Comparison of ENCODE assay signal across 16 cellular contexts in the genomic region with DNA sequence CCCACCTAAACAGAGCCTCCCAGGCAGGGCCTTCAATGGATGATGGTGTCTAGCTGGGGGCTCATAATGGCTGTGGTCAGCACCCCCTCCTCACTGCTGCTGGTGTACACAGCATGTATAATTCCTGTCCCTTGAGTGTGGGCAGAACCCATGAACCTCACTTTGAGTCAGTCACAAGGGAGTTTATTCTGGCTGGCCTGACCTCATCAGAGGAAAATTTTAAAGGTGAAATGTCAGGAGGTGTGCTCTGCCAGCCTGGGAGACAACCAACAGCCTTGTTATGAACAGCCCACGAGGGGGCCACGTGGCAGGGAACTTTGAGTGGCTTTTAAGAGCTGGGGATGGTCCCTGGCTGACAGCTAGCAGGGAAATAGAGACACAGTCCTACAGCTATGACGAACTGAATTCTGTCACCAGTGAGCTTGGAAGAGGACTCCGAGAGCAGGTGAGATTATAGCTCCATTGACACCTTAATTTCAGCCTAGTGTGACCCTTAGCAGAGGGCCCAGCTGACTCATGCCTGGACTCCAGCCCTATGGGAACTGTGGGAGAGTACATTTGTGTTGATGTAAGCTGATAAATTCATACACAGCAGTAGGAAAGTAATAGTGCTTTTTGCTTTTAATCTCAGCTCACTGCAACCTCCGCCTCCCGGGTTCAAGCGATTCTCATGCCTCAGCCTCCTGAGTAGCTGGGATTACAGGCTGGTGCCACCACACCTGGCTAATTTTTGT.
DNase-seq lines count a peak whose midpoint lies in the region; ATAC-seq and TF ChIP-seq lines count a peak whose summit lies in the region.
"Had no signal": no experiment of that assay in that cellular context is flagged by ENCODE, and none has a peak within 500 bp of the region (broad histone marks: within the 10 kb centered on the region; RNA-seq: fewer than 3 reads in every experiment).

No MANE protein-coding gene starts in this region.

- no peak for TF ChIP-seq CTCF in psoas muscle (IDR thresholded peaks at IDR 0.05)

- peak; percentile 55 to 58 for ATAC-seq in activated T-cell treated with anti-CD3 and anti-CD28 coated beads, Interleukin-2, amount 50 U/mL, for 4 hours
- peak; percentile 72 for ATAC-seq in stimulated activated memory B cell treated with anti-CD40 and anti-IgM and Interleukin-4, amounts not matched to agents 10 μg/mL and 1 μg/mL and 100 μg/mL, for 72 hours
- no peak for ATAC-seq in psoas muscle
- ATAC-seq: effector memory CD8-positive, alpha-beta T cell; SK-N-SH treated with all-trans-retinoic acid at 6 μM for 48 hours had no signal

- H3K27ac ChIP-seq in psoas muscle = no peak overlapping the region
- H3K27ac ChIP-seq: sigmoid colon had no signal

- H3K27ac Mint-ChIP-seq in stimulated activated memory B cell treated with anti-CD40 and anti-IgM and Interleukin-4, amounts not matched to agents 10 μg/mL and 1 μg/mL and 100 μg/mL, for 72 hours = peak overlapping the region; percentile 86

- H3K9me3 Mint-ChIP-seq in activated T-cell treated with anti-CD3 and anti-CD28 coated beads, Interleukin-2, amount 50 U/mL, for 4 hours = no peaks in the 10 kb centered on the region
- H3K9me3 Mint-ChIP-seq in stimulated activated memory B cell treated with anti-CD40 and anti-IgM and Interleukin-4, amounts not matched to agents 10 μg/mL and 1 μg/mL and 100 μg/mL, for 72 hours = no peaks in the 10 kb centered on the region
- H3K9me3 Mint-ChIP-seq: effector memory CD8-positive, alpha-beta T cell; neural crest cell had no signal

- H3K4me3 ChIP-seq in psoas muscle = no peak overlapping the region
- H3K4me3 ChIP-seq: lung, sigmoid colon had no signal

- peaks cover 54% of the 10 kb centered on the region for H3K4me1 Mint-ChIP-seq in activated T-cell treated with anti-CD3 and anti-CD28 coated beads, Interleukin-2, amount 50 U/mL, for 4 hours (ENCODE audit: low read depth)
- H3K4me1 Mint-ChIP-seq in stimulated activated memory B cell treated with anti-CD40 and anti-IgM and Interleukin-4, amounts not matched to agents 10 μg/mL and 1 μg/mL and 100 μg/mL, for 72 hours = peaks cover 49% of the 10 kb centered on the region

- H3K36me3 Mint-ChIP-seq in activated T-cell treated with anti-CD3 and anti-CD28 coated beads, Interleukin-2, amount 50 U/mL, for 4 hours (ENCODE audit: insufficient read depth) = no peaks in the 10 kb centered on the region
- H3K36me3 Mint-ChIP-seq in stimulated activated memory B cell treated with anti-CD40 and anti-IgM and Interleukin-4, amounts not matched to agents 10 μg/mL and 1 μg/mL and 100 μg/mL, for 72 hours = no peaks in the 10 kb centered on the region

- H3K4me1 ChIP-seq in psoas muscle = no peaks in the 10 kb centered on the region

- WGBS in psoas muscle, 3 donors = 81 to 86% (median 86%) methylated on average over 7 of the region's 7 CpGs

- H3K9me3 ChIP-seq in psoas muscle = no peaks in the 10 kb centered on the region
- H3K9me3 ChIP-seq: sigmoid colon had no signal

- peaks cover 0 to 23% (median 9%) of the 10 kb centered on the region in 3 donors for H3K27me3 ChIP-seq in psoas muscle (ENCODE audit: insufficient read depth in 3 of 3, low read length in 2 of 3)

- H3K4me3 Mint-ChIP-seq in activated T-cell treated with anti-CD3 and anti-CD28 coated beads, Interleukin-2, amount 50 U/mL, for 4 hours = no peak overlapping the region
- H3K4me3 Mint-ChIP-seq in stimulated activated memory B cell treated with anti-CD40 and anti-IgM and Interleukin-4, amounts not matched to agents 10 μg/mL and 1 μg/mL and 100 μg/mL, for 72 hours = no peak overlapping the region
- H3K4me3 Mint-ChIP-seq: effector memory CD8-positive, alpha-beta T cell; neural crest cell had no signal

- intact Hi-C loops in psoas muscle (cut with DNase I) = no loop called here

- no peaks in the 10 kb centered on the region for H3K27me3 Mint-ChIP-seq in activated T-cell treated with anti-CD3 and anti-CD28 coated beads, Interleukin-2, amount 50 U/mL, for 4 hours (ENCODE audit: low read depth)
- no peaks in the 10 kb centered on the region for H3K27me3 Mint-ChIP-seq in stimulated activated memory B cell treated with anti-CD40 and anti-IgM and Interleukin-4, amounts not matched to agents 10 μg/mL and 1 μg/mL and 100 μg/mL, for 72 hours
- H3K27me3 Mint-ChIP-seq: effector memory CD8-positive, alpha-beta T cell had no signal

- peak; percentile 47 for DNase-seq in activated T-cell treated with anti-CD3 and anti-CD28 coated beads, Interleukin-2, amount 50 U/mL, for 4 hours
- no peak for DNase-seq in activated T-cell treated with anti-CD3 and anti-CD28 coated beads for 4 hours
- DNase-seq in NCI-H226 = peak; percentile 25
- peak; percentile 12 for DNase-seq in amniotic epithelial cell (ENCODE audit: low read depth)
- DNase-seq in psoas muscle = no peak
- no peak for DNase-seq in cerebellar nuclear complex (lab: John Stamatoyannopoulos, UW)
- DNase-seq in A172 (ENCODE audit: low spot score) = no peak
- DNase-seq: effector memory CD8-positive, alpha-beta T cell; NCI-H187; NCI-H510A treated with DMSO at 0.1 percent for 48 hours; OCI-M1; sigmoid colon had no signal

- no peaks in the 10 kb centered on the region for H3K36me3 ChIP-seq in psoas muscle (ENCODE audit: insufficient read depth in 1 of 2, low read depth in 1 of 2)
- H3K36me3 ChIP-seq: sigmoid colon had no signal

Comparison
In these comparisons a context has a peak if more than half of its experiments do, and no peak if none do; other contexts are left out.
1. DNase-seq: peak in activated T-cell treated with anti-CD3 and anti-CD28 coated beads, Interleukin-2, amount 50 U/mL, for 4 hours (single experiment), NCI-H226 (single experiment) and amniotic epithelial cell (single experiment); none in activated T-cell treated with anti-CD3 and anti-CD28 coated beads for 4 hours (single experiment), psoas muscle (0 of 2), cerebellar nuclear complex (0 of 2) and A172 (single experiment).
2. ATAC-seq: peak in activated T-cell treated with anti-CD3 and anti-CD28 coated beads, Interleukin-2, amount 50 U/mL, for 4 hours (2 of 2) and stimulated activated memory B cell treated with anti-CD40 and anti-IgM and Interleukin-4, amounts not matched to agents 10 μg/mL and 1 μg/mL and 100 μg/mL, for 72 hours (single experiment); none in psoas muscle (0 of 4).